29 cellular contexts compared by ENCODE assay signal in the genomic region with DNA sequence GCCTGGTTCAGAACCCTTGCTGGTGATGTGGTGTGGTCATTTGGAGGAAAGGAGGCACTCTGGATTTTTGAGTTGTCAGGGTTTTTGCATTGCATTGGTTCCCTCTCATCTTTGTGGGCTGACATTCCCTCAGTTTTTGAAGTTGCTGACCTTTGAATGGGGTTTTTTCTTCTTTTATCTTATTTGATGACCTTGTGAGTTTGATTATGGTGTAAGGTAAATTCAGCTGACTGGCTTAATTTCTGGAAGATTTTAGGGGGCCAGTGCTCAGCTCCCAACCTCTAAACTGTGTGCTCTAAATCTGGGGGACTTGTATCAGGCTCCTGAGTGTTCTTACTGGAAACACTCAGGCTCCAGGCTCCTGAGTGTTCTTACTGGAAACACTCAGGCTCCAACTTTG.
"Had no signal": no experiment of that assay in that cellular context is flagged by ENCODE, and none has a peak within 500 bp of the region (broad histone marks: within the 10 kb centered on the region; RNA-seq: fewer than 3 reads in every experiment).

No MANE protein-coding gene starts in this region.

- H3K4me3 Mint-ChIP-seq: dendritic cell treated with granulocyte-macrophage colony-stimulating factor and Interleukin-4, amounts not matched to agents 40 ng/mL and 50 ng/mL, for 4 days; effector memory CD8-positive, alpha-beta T cell; endodermal cell had no signal

- H3K4me1 ChIP-seq: colonic mucosa, esophagus muscularis mucosa, esophagus squamous epithelium, gastrocnemius medialis, gastroesophageal sphincter, heart left ventricle, heart right ventricle had no signal

- H3K4me1 Mint-ChIP-seq: endodermal cell had no signal

- H3K36me3 ChIP-seq: colonic mucosa, esophagus muscularis mucosa, esophagus squamous epithelium, gastrocnemius medialis, gastroesophageal sphincter, heart left ventricle, heart right ventricle had no signal

- H3K27me3 Mint-ChIP-seq: dendritic cell treated with granulocyte-macrophage colony-stimulating factor and Interleukin-4, amounts not matched to agents 40 ng/mL and 50 ng/mL, for 4 days; effector memory CD8-positive, alpha-beta T cell had no signal

- H3K4me3 ChIP-seq: colonic mucosa, coronary artery, dorsolateral prefrontal cortex, esophagus muscularis mucosa, esophagus squamous epithelium, gastrocnemius medialis, gastroesophageal sphincter, heart left ventricle, heart right ventricle had no signal

- H3K27me3 ChIP-seq: colonic mucosa, esophagus muscularis mucosa, gastrocnemius medialis, gastroesophageal sphincter had no signal

- H3K27ac ChIP-seq: colonic mucosa, coronary artery, dorsolateral prefrontal cortex, epithelial cell of prostate, esophagus muscularis mucosa, esophagus squamous epithelium, foreskin keratinocyte, gastrocnemius medialis, gastroesophageal sphincter, heart left ventricle, heart right ventricle had no signal

- ATAC-seq: effector memory CD8-positive, alpha-beta T cell; esophagus mucosa; foreskin keratinocyte; gastrocnemius medialis; gastroesophageal sphincter; heart left ventricle; heart right ventricle had no signal

- H3K9me3 ChIP-seq: colonic mucosa, esophagus squamous epithelium, gastrocnemius medialis had no signal

- DNase-seq: colonic mucosa; cortex of kidney; dermis blood vessel endothelial cell; dorsolateral prefrontal cortex; effector CD4-positive, alpha-beta T cell; effector CD8-positive, alpha-beta T cell; effector memory CD4-positive, alpha-beta T cell; effector memory CD8-positive, alpha-beta T cell; endodermal cell; erythroblast; esophagus squamous epithelium; foreskin fibroblast; foreskin keratinocyte; foreskin melanocyte; gastrocnemius medialis; glutamatergic neuron; head of caudate nucleus; heart left ventricle; heart right ventricle had no signal

- FAIRE-seq: colon, endometrium, endothelial cell of umbilical vein, frontal cortex had no signal

- H3K27ac Mint-ChIP-seq: dendritic cell treated with granulocyte-macrophage colony-stimulating factor and Interleukin-4, amounts not matched to agents 40 ng/mL and 50 ng/mL, for 4 days; effector memory CD8-positive, alpha-beta T cell; endodermal cell had no signal
